In genomic region chr17:35002876-35003551, GRCh38 we compare ENCODE assay signal across 16 cellular contexts. TPM values are rescaled to one million over a fixed set of nuclear protein-coding genes. Genes with fewer than 3 reads are reported as not detected.
DNase-seq lines count a peak whose midpoint lies in the region; ATAC-seq, FAIRE-seq and TF ChIP-seq lines count a peak whose summit lies in the region.
"Had no signal": no experiment of that assay in that cellular context is flagged by ENCODE, and none has a peak within 500 bp of the region (broad histone marks: within the 10 kb centered on the region; RNA-seq: fewer than 3 reads in every experiment).

No MANE protein-coding gene starts in this region.

- no peak for ATAC-seq in K562
- ATAC-seq in HG02938 (IDR thresholded peaks at IDR 0.05; ENCODE audit: unreplicated experiment): no peak
- ATAC-seq: GM12878, sciatic nerve had no signal

- no peak for FAIRE-seq in K562 (lab: Jason Lieb, UNC)
- FAIRE-seq: A204.1, GM12878 had no signal

- no peak overlapping the region for H3K4me2 ChIP-seq in K562 (ENCODE audit: insufficient read depth, low read length)

- H3K4me1 ChIP-seq in K562 (replicated peaks in 1 of 2; ENCODE audit: control insufficient read depth in 2 of 2, insufficient read depth in 2 of 2, low read length in 2 of 2) (peaks cover 3 to 11% of the 10 kb centered on the region in 2 experiments; a peak in 3 of 5 replicates), left ventricle myocardium inferior (peaks cover 32% of the 10 kb centered on the region), testis (peaks cover 24% of the 10 kb centered on the region)

- no peaks in the 10 kb centered on the region for H3K9me3 ChIP-seq in K562 (replicated peaks; ENCODE audit: control insufficient read depth, insufficient read depth, low read depth, low read length)
- H3K9me3 ChIP-seq in left ventricle myocardium inferior (replicated peaks): no peaks in the 10 kb centered on the region
- no peaks in the 10 kb centered on the region for H3K9me3 ChIP-seq in testis
- H3K9me3 ChIP-seq: tibial artery had no signal

- H3K27ac ChIP-seq in K562 (ENCODE audit: extremely low read depth, low read depth, low read length) (no peak overlapping the region), left ventricle myocardium inferior (replicated peaks) (peak overlapping the region; percentile 73), testis (peak overlapping the region in 1 of 2 donors; percentile 10)
- H3K27ac ChIP-seq: tibial artery had no signal

- 93% methylated on average over 12 of the region's 15 CpGs for WGBS in K562 (ENCODE audit: insufficient coverage, low coverage, missing lambda C conversion rate)
- 51 to 62% methylated on average over 14 to 15 of the region's 15 CpGs for WGBS in testis, 2 donors

- no peaks in the 10 kb centered on the region for H3K9me3 Mint-ChIP-seq in activated CD4-positive, alpha-beta T cell treated with anti-CD3 and anti-CD28 coated beads, Interleukin-2, amount 10 ng/mL, durations not matched to agents 7 days and 5 days
- H3K9me3 Mint-ChIP-seq: activated T-helper 2 cell treated with anti-CD3 and anti-CD28 coated beads, Interferon-gamma antibody, Interleukin-2, Interleukin-4, amounts not matched to agents 10 μg/mL and 5 μg/mL and 100 μg/mL, durations not matched to agents 14 hours and 24 hours and 36 hours had no signal

- peak overlapping the region; percentile 47 for H3K27ac Mint-ChIP-seq in activated CD4-positive, alpha-beta T cell treated with anti-CD3 and anti-CD28 coated beads, Interleukin-2, amount 10 ng/mL, durations not matched to agents 7 days and 5 days
- H3K27ac Mint-ChIP-seq: activated T-helper 2 cell treated with anti-CD3 and anti-CD28 coated beads, Interferon-gamma antibody, Interleukin-2, Interleukin-4, amounts not matched to agents 10 μg/mL and 5 μg/mL and 100 μg/mL, durations not matched to agents 14 hours and 24 hours and 36 hours had no signal

- H3K36me3 Mint-ChIP-seq in activated CD4-positive, alpha-beta T cell treated with anti-CD3 and anti-CD28 coated beads, Interleukin-2, amount 10 ng/mL, durations not matched to agents 7 days and 5 days (ENCODE audit: low read depth): peaks cover 28% of the 10 kb centered on the region

- H3K4me1 Mint-ChIP-seq in activated CD4-positive, alpha-beta T cell treated with anti-CD3 and anti-CD28 coated beads, Interleukin-2, amount 10 ng/mL, durations not matched to agents 7 days and 5 days: peaks cover 5% of the 10 kb centered on the region

- H3K9ac ChIP-seq in K562 (ENCODE audit: insufficient read depth in 1 of 2, low read depth in 2 of 2, low read length in 2 of 2): no peak overlapping the region

- in situ Hi-C loops in K562 (cut with MboI): no loop called here

- H3K36me3 ChIP-seq in K562 (ENCODE audit: control insufficient read depth, insufficient read depth, low read length) (peaks cover 86% of the 10 kb centered on the region), left ventricle myocardium inferior (peaks cover 60% of the 10 kb centered on the region), testis (ENCODE audit: low read depth, missing control alignments) (no peaks in the 10 kb centered on the region)

- no peak for TF ChIP-seq EP300 in K562 (IDR thresholded peaks at IDR 0.05; ENCODE audit: low read length)

- TF ChIP-seq POLR2A in K562 (conservative IDR thresholded peaks at IDR 0.05): no peak
- TF ChIP-seq POLR2A in testis (IDR thresholded peaks at IDR 0.05): no peak

- H2AFZ ChIP-seq in K562 (ENCODE audit: low read depth, low read length): no peak overlapping the region

- no peak for DNase-seq in activated CD4-positive, alpha-beta T cell treated with anti-CD3 and anti-CD28 coated beads, Interleukin-2, amount 10 ng/mL, durations not matched to agents 7 days and 5 days
- DNase-seq in activated CD4-positive, alpha-beta T cell treated with anti-CD3 and anti-CD28 coated beads for 48 hours: no peak
- DNase-seq in K562 (ENCODE audit: extremely low read depth in 1 of 4, low spot score in 3 of 4) (no peak), left ventricle myocardium inferior (peak; percentile 57), testis (peak; percentile 61), hippocampal formation (lab: John Stamatoyannopoulos, UW) (no peak)
- DNase-seq in activated effector memory CD4-positive, alpha-beta T cell treated with Interleukin-2 at 50 U/mL for 16 hours: no peak
- DNase-seq: DMS153, NCI-H146, NCI-H748 treated with DMSO at 0.1 percent for 48 hours, tibial artery had no signal

- no peak for TF ChIP-seq RAD21 in K562 (CRISPR knock-in tag; conservative IDR thresholded peaks at IDR 0.05 in 1 of 2, IDR thresholded peaks at IDR 0.05 in 1 of 2)

- intact Hi-C loops in K562 (cut with micrococcal nuclease) (no loop called here), left ventricle myocardium inferior (cut with micrococcal nuclease) (no loop called here), testis (cut with DNase I; ENCODE audit: low total_unique reads) (no loop called here)

- BruUV-seq in K562 (replicated peaks; lab: Mats Ljungman, UMichigan): no TSS peak

- no peak overlapping the region for H3K4me3 ChIP-seq in K562
- no peak overlapping the region for H3K4me3 ChIP-seq in left ventricle myocardium inferior
- no peak overlapping the region for H3K4me3 ChIP-seq in testis
- H3K4me3 ChIP-seq: GM12878, tibial artery had no signal

- POLR2A ChIA-PET in activated CD4-positive, alpha-beta T cell treated with anti-CD3 and anti-CD28 coated beads, Interleukin-2, amount 10 ng/mL, durations not matched to agents 7 days and 5 days (lab: Charles Lee): no interaction called here
- POLR2A ChIA-PET in K562 (lab: Yijun Ruan, JAX): no interaction called here

- H3K27me3 Mint-ChIP-seq in activated CD4-positive, alpha-beta T cell treated with anti-CD3 and anti-CD28 coated beads, Interleukin-2, amount 10 ng/mL, durations not matched to agents 7 days and 5 days: no peaks in the 10 kb centered on the region

- no peaks in the 10 kb centered on the region for H4K20me1 ChIP-seq in K562 (replicated peaks; ENCODE audit: control insufficient read depth, insufficient read depth, low read length)

- TF ChIP-seq CTCF in K562 (IDR thresholded peaks at IDR 0.05 in 2 of 3, conservative IDR thresholded peaks at IDR 0.05 in 1 of 3; ENCODE audit: insufficient read depth in 2 of 3, low read depth in 1 of 3, low read length in 3 of 3) (no peak), left ventricle myocardium inferior (IDR thresholded peaks at IDR 0.05; ENCODE audit: borderline replicate concordance) (no peak), testis (IDR thresholded peaks at IDR 0.05) (no peak)

- CTCF ChIA-PET in activated CD4-positive, alpha-beta T cell treated with anti-CD3 and anti-CD28 coated beads, Interleukin-2, amount 10 ng/mL, durations not matched to agents 7 days and 5 days (lab: Charles Lee): interaction anchor here (0.6 to 4.1 kb wide), 5 partner anchors 11 to 418 kb away, joined by 3 to 16 read pairs (median 3); no protein-coding TSS in a partner anchor
- CTCF ChIA-PET in K562 (lab: Yijun Ruan, JAX; ENCODE audit: low intra/inter-chr PET ratio): no interaction called here

- no peak overlapping the region for H3K4me3 Mint-ChIP-seq in activated CD4-positive, alpha-beta T cell treated with anti-CD3 and anti-CD28 coated beads, Interleukin-2, amount 10 ng/mL, durations not matched to agents 7 days and 5 days

- H3K27me3 ChIP-seq in K562 (ENCODE audit: control insufficient read depth in 2 of 2, insufficient read depth in 2 of 2, low read length in 2 of 2): no peaks in the 10 kb centered on the region
- H3K27me3 ChIP-seq in left ventricle myocardium inferior (ENCODE audit: low read depth): no peaks in the 10 kb centered on the region
- no peaks in the 10 kb centered on the region for H3K27me3 ChIP-seq in testis
- H3K27me3 ChIP-seq: tibial artery had no signal

- H3K9me1 ChIP-seq in K562 (ENCODE audit: control insufficient read depth, insufficient read depth, low read length): no peaks in the 10 kb centered on the region

- H3K79me2 ChIP-seq in K562 (ENCODE audit: control insufficient read depth, insufficient read depth, low read length): no peaks in the 10 kb centered on the region

RNA-seq across cellular contexts. Expression of gene LIG3, which starts 22.7 kb away (rescaled TPM):
- total RNA-seq in activated CD4-positive, alpha-beta T cell treated with anti-CD3 and anti-CD28 coated beads, Interleukin-2, amount 10 ng/mL, durations not matched to agents 7 days and 5 days: 10 to 100 TPM; 42.8 to 46.1 TPM
- 259 and 365 TPM in 2 replicates for total RNA-seq in K562 (2011; cell fraction: chromatin; rRNA removed; ENCODE audit: low replicate concordance)
- total RNA-seq in K562 (2011; cell fraction: nucleolus; rRNA removed): 160 and 166 TPM in 2 replicates
- 160 and 180 TPM in 2 replicates for total RNA-seq in K562 (2011; cell fraction: nucleoplasm; rRNA removed)
- total RNA-seq in K562 (2014; rRNA removed) (64.1 and 75.0 TPM in 2 replicates), K562 (2014; rRNA removed; fragmentation: Illumina TruSeq; extraction: Trizol) (36.8 and 42.5 TPM in 2 replicates), K562 (2015; rRNA removed; fragmentation: Illumina TruSeq; extraction: Trizol) (33.4 and 38.4 TPM in 2 replicates), K562 (2021) (55.4 and 55.6 TPM in 2 replicates), left ventricle myocardium inferior (16.5 TPM), testis (10 to 100 TPM; 66.7 to 70.9 TPM)
- polyA plus RNA-seq in K562 (2011; rRNA removed) (50.6 and 68.2 TPM in 2 replicates), K562 (2014; fragmentation: Illumina TruSeq; extraction: Trizol) (40.3 and 43.0 TPM in 2 replicates), K562 (2014; fragmentation: Nextera tagmentation; extraction: Ambion mirVana) (10 to 100 TPM in 1 of 2 experiments, 1 to 10 TPM in 1; 7.6 to 21.5 TPM), K562 (2014; rRNA removed) (52.3 and 54.3 TPM in 2 replicates), testis (ENCODE audit: insufficient read depth, low read depth, low replicate concordance) (54.4 TPM)
- polyA plus RNA-seq in K562 (2011; cell fraction: cytosol; rRNA removed): 45.2 and 57.5 TPM in 2 replicates
- 127 and 136 TPM in 2 replicates for polyA plus RNA-seq in K562 (2011; cell fraction: nucleus; rRNA removed)
- 28.5 and 36.8 TPM in 2 replicates for polyA plus RNA-seq in K562 (2012)
- 87.1 and 136 TPM in 2 replicates for polyA minus RNA-seq in K562 (2011; rRNA and poly(A)+ RNA removed)
- polyA minus RNA-seq in K562 (2011; cell fraction: cytosol; rRNA and poly(A)+ RNA removed): 46.8 and 65.5 TPM in 2 replicates
- 72.2 and 106 TPM in 2 replicates for polyA minus RNA-seq in K562 (2011; cell fraction: nucleus; rRNA and poly(A)+ RNA removed)

RNA-seq across cellular contexts. Expression of gene ZNF830, which starts 41.7 kb away (rescaled TPM):
- total RNA-seq in activated CD4-positive, alpha-beta T cell treated with anti-CD3 and anti-CD28 coated beads, Interleukin-2, amount 10 ng/mL, durations not matched to agents 7 days and 5 days: 10 to 100 TPM; 24.4 to 25.0 TPM
- 16.9 and 33.8 TPM in 2 replicates for total RNA-seq in K562 (2011; cell fraction: chromatin; rRNA removed; ENCODE audit: low replicate concordance)
- total RNA-seq in K562 (2011; cell fraction: nucleolus; rRNA removed): 14.3 and 16.5 TPM in 2 replicates
- total RNA-seq in K562 (2011; cell fraction: nucleoplasm; rRNA removed): 17.1 and 22.1 TPM in 2 replicates
- 16.2 and 28.7 TPM in 2 replicates for total RNA-seq in K562 (2014; rRNA removed)
- total RNA-seq in K562 (2014; rRNA removed; fragmentation: Illumina TruSeq; extraction: Trizol): 21.8 and 22.4 TPM in 2 replicates
- total RNA-seq in K562 (2015; rRNA removed; fragmentation: Illumina TruSeq; extraction: Trizol): 24.7 and 28.0 TPM in 2 replicates
- 17.2 and 21.7 TPM in 2 replicates for total RNA-seq in K562 (2021)
- 8.9 and 14.4 TPM in 2 replicates for polyA plus RNA-seq in K562 (2011; rRNA removed)
- 4.6 and 5.0 TPM in 2 replicates for polyA plus RNA-seq in K562 (2011; cell fraction: cytosol; rRNA removed)
- polyA plus RNA-seq in K562 (2011; cell fraction: nucleus; rRNA removed): 9.5 and 11.2 TPM in 2 replicates
- 10.2 and 13.3 TPM in 2 replicates for polyA plus RNA-seq in K562 (2012)
- 17.3 and 19.0 TPM in 2 replicates for polyA plus RNA-seq in K562 (2014; fragmentation: Illumina TruSeq; extraction: Trizol)
- polyA plus RNA-seq in K562 (2014; fragmentation: Nextera tagmentation; extraction: Ambion mirVana): 10 to 100 TPM; 13.1 to 18.8 TPM
- 25.4 and 27.1 TPM in 2 replicates for polyA plus RNA-seq in K562 (2014; rRNA removed)
- 10.1 and 13.3 TPM in 2 replicates for polyA minus RNA-seq in K562 (2011; rRNA and poly(A)+ RNA removed)
- 2.8 and 3.7 TPM in 2 replicates for polyA minus RNA-seq in K562 (2011; cell fraction: cytosol; rRNA and poly(A)+ RNA removed)
- 15.3 and 16.1 TPM in 2 replicates for polyA minus RNA-seq in K562 (2011; cell fraction: nucleus; rRNA and poly(A)+ RNA removed)
- total RNA-seq in left ventricle myocardium inferior: 9.0 TPM
- total RNA-seq in testis: 10 to 100 TPM; 20.2 to 21.6 TPM
- 20.6 TPM for polyA plus RNA-seq in testis (ENCODE audit: insufficient read depth, low read depth, low replicate concordance)

RNA-seq across cellular contexts. Expression of gene CCT6B, which starts 41.8 kb away (rescaled TPM):
- 1 to 10 TPM; 1.7 to 2.0 TPM for total RNA-seq in activated CD4-positive, alpha-beta T cell treated with anti-CD3 and anti-CD28 coated beads, Interleukin-2, amount 10 ng/mL, durations not matched to agents 7 days and 5 days
- total RNA-seq in K562 (2011; cell fraction: chromatin; rRNA removed; ENCODE audit: low replicate concordance): 0.62 and 3.4 TPM in 2 replicates
- total RNA-seq in K562 (2011; cell fraction: nucleolus; rRNA removed): 0.39 TPM in 1 of 2 replicates, not detected in the other
- 0.46 and 0.59 TPM in 2 replicates for total RNA-seq in K562 (2011; cell fraction: nucleoplasm; rRNA removed)
- 0.27 TPM in 1 of 2 replicates, not detected in the other for total RNA-seq in K562 (2014; rRNA removed)
- total RNA-seq in K562 (2014; rRNA removed; fragmentation: Illumina TruSeq; extraction: Trizol): 0.89 and 0.91 TPM in 2 replicates
- total RNA-seq in K562 (2015; rRNA removed; fragmentation: Illumina TruSeq; extraction: Trizol): 0.53 and 0.58 TPM in 2 replicates
- total RNA-seq in K562 (2021): 0.36 and 0.51 TPM in 2 replicates
- 0.64 and 0.79 TPM in 2 replicates for polyA plus RNA-seq in K562 (2011; rRNA removed)
- polyA plus RNA-seq in K562 (2011; cell fraction: cytosol; rRNA removed): 0.09 and 0.32 TPM in 2 replicates
- 0.27 and 0.56 TPM in 2 replicates for polyA plus RNA-seq in K562 (2011; cell fraction: nucleus; rRNA removed)
- polyA plus RNA-seq in K562 (2012): 0.48 and 1.4 TPM in 2 replicates
- polyA plus RNA-seq in K562 (2014; fragmentation: Illumina TruSeq; extraction: Trizol): 0.34 and 0.48 TPM in 2 replicates
- polyA plus RNA-seq in K562 (2014; fragmentation: Nextera tagmentation; extraction: Ambion mirVana): under 1 TPM; 0.25 to 0.83 TPM
- polyA plus RNA-seq in K562 (2014; rRNA removed): 0.67 and 0.69 TPM in 2 replicates
- 0.18 and 1.0 TPM in 2 replicates for polyA minus RNA-seq in K562 (2011; rRNA and poly(A)+ RNA removed)
- polyA minus RNA-seq in K562 (2011; cell fraction: cytosol; rRNA and poly(A)+ RNA removed): not detected in 2 replicates
- 0.40 and 0.44 TPM in 2 replicates for polyA minus RNA-seq in K562 (2011; cell fraction: nucleus; rRNA and poly(A)+ RNA removed)
- 2.6 TPM for total RNA-seq in left ventricle myocardium inferior
- 10 to 100 TPM; 46.8 to 56.5 TPM for total RNA-seq in testis
- polyA plus RNA-seq in testis (ENCODE audit: insufficient read depth, low read depth, low replicate concordance): 226 TPM

Comparison
In these comparisons a context has a peak if more than half of its experiments do, and no peak if none do; other contexts are left out.
1. DNase-seq: peak in left ventricle myocardium inferior (single experiment) and testis (single experiment); none in activated CD4-positive, alpha-beta T cell treated with anti-CD3 and anti-CD28 coated beads, Interleukin-2, amount 10 ng/mL, durations not matched to agents 7 days and 5 days (single experiment), activated CD4-positive, alpha-beta T cell treated with anti-CD3 and anti-CD28 coated beads for 48 hours (single experiment), K562 (0 of 4), hippocampal formation (0 of 2) and activated effector memory CD4-positive, alpha-beta T cell treated with Interleukin-2 at 50 U/mL for 16 hours (single experiment).
2. RNA of gene CCT6B, which starts 41.8 kb away (total RNA-seq): 46.8 to 56.5 TPM in testis; 2.6 TPM in left ventricle myocardium inferior (single experiment), 1.7 to 2.0 TPM in activated CD4-positive, alpha-beta T cell treated with anti-CD3 and anti-CD28 coated beads, Interleukin-2, amount 10 ng/mL, durations not matched to agents 7 days and 5 days and 0.27 to 3.4 TPM in K562; every median in the first group is over 10 times any median in the second.